ENCODE assay signal across 20 cellular contexts in genomic region chr11:45926536-45927331, GRCh38. TPM values are rescaled to one million over a fixed set of nuclear protein-coding genes. Genes with fewer than 3 reads are reported as not detected.
DNase-seq lines count a peak whose midpoint lies in the region; ATAC-seq and TF ChIP-seq lines count a peak whose summit lies in the region.
"Had no signal": no experiment of that assay in that cellular context is flagged by ENCODE, and none has a peak within 500 bp of the region (broad histone marks: within the 10 kb centered on the region; RNA-seq: fewer than 3 reads in every experiment).

No MANE protein-coding gene starts in this region.

- ATAC-seq in T-cell (replicated peaks in 1 of 4) (no peak), naive B cell (ENCODE audit: low read depth in 2 of 2) (no peak), HG02938 (IDR thresholded peaks at IDR 0.05; ENCODE audit: unreplicated experiment) (no peak), GM18873 (IDR thresholded peaks at IDR 0.05; ENCODE audit: low FRiP score, unreplicated experiment) (no peak)
- ATAC-seq: gastrocnemius medialis, left colon had no signal

- no peak overlapping the region for H3K9ac ChIP-seq in BLaER1 treated with 17β-estradiol and CSF1 and Interleukin-3, amounts not matched to agents 10 nM and 100 nM
- no peak overlapping the region for H3K9ac ChIP-seq in neural progenitor cell

- peaks cover 21 to 37% (median 27%) of the 10 kb centered on the region in 11 experiments for H3K27me3 ChIP-seq in BLaER1 treated with 17β-estradiol and CSF1 and Interleukin-3, amounts not matched to agents 10 nM and 100 nM
- H3K27me3 ChIP-seq in neural progenitor cell, result peaks cover 10% of the 10 kb centered on the region
- H3K27me3 ChIP-seq: thyroid gland had no signal

- CTCF ChIA-PET in T-cell (lab: Charles Lee), result interaction anchor here in 1 of 2 donors (1.1 kb wide), 1 partner anchor 74 kb away, joined by 5 read pairs; no protein-coding TSS in a partner anchor

- peaks cover 3% of the 10 kb centered on the region for H3K36me3 Mint-ChIP-seq in T-cell
- H3K36me3 Mint-ChIP-seq in naive B cell, result peaks cover 12 to 17% of the 10 kb centered on the region in 2 donors
- H3K36me3 Mint-ChIP-seq in neural progenitor cell, result peaks cover 2% of the 10 kb centered on the region

- H3K4me3 Mint-ChIP-seq in T-cell (no peak overlapping the region), naive B cell (peak overlapping the region in 7 of 8 donors; percentile 12 to 100 (median 98)), neural progenitor cell (no peak overlapping the region)

- H3K4me1 Mint-ChIP-seq in T-cell (peaks cover 41 to 55% (median 45%) of the 10 kb centered on the region in 3 donors), naive B cell (peaks cover 53 to 74% (median 69%) of the 10 kb centered on the region in 3 donors), neural progenitor cell (peaks cover 10% of the 10 kb centered on the region)

- POLR2A ChIA-PET in T-cell (lab: Charles Lee), result no interaction called here

- peaks cover 5% of the 10 kb centered on the region for H3K79me2 ChIP-seq in neural progenitor cell (ENCODE audit: low read depth)

- H4K20me1 ChIP-seq in BLaER1 treated with 17β-estradiol and CSF1 and Interleukin-3, amounts not matched to agents 10 nM and 100 nM, result peaks cover 0 to 42% (median 12%) of the 10 kb centered on the region in 11 experiments; a peak in 17 of 22 replicates
- H4K20me1 ChIP-seq in neural progenitor cell (ENCODE audit: low read depth), result peaks cover 15% of the 10 kb centered on the region

- H2AFZ ChIP-seq in neural progenitor cell (replicated peaks), result no peak overlapping the region

- peaks cover 50 to 99% (median 90%) of the 10 kb centered on the region in 10 experiments for H3K4me1 ChIP-seq in BLaER1 treated with 17β-estradiol and CSF1 and Interleukin-3, amounts not matched to agents 10 nM and 100 nM
- peaks cover 3% of the 10 kb centered on the region for H3K4me1 ChIP-seq in neural progenitor cell

- no peak overlapping the region for H3K4me3 ChIP-seq in BLaER1 treated with 17β-estradiol and CSF1 and Interleukin-3, amounts not matched to agents 10 nM and 100 nM
- no peak overlapping the region for H3K4me3 ChIP-seq in neural progenitor cell
- H3K4me3 ChIP-seq: gastrocnemius medialis, thyroid gland had no signal

- peaks cover 0 to 8% of the 10 kb centered on the region in 2 donors for H3K27me3 Mint-ChIP-seq in T-cell
- H3K27me3 Mint-ChIP-seq in naive B cell, result no peaks in the 10 kb centered on the region
- peaks cover 27% of the 10 kb centered on the region for H3K27me3 Mint-ChIP-seq in neural progenitor cell (ENCODE audit: insufficient read depth, low read depth)

- no peak for TF ChIP-seq CTCF in neural progenitor cell (IDR thresholded peaks at IDR 0.05)

- H3K27ac Mint-ChIP-seq in T-cell (peak overlapping the region; percentile 53 to 74), naive B cell (peak overlapping the region in 5 of 6 donors; percentile 60 to 96 (median 93)), neural progenitor cell (no peak overlapping the region)

- H3F3A ChIP-seq in neural progenitor cell (ENCODE audit: low read depth), result peaks cover 15% of the 10 kb centered on the region

- no peaks in the 10 kb centered on the region for H3K9me3 ChIP-seq in BLaER1 treated with 17β-estradiol and CSF1 and Interleukin-3, amounts not matched to agents 10 nM and 100 nM (replicated peaks in 1 of 11)
- no peaks in the 10 kb centered on the region for H3K9me3 ChIP-seq in neural progenitor cell (ENCODE audit: low read depth)
- H3K9me3 ChIP-seq: gastrocnemius medialis, thyroid gland had no signal

- no peaks in the 10 kb centered on the region for H3K9me3 Mint-ChIP-seq in T-cell
- no peaks in the 10 kb centered on the region for H3K9me3 Mint-ChIP-seq in naive B cell
- H3K9me3 Mint-ChIP-seq in neural progenitor cell, result no peaks in the 10 kb centered on the region

- peaks cover 0 to 9% (median 0%) of the 10 kb centered on the region in 11 experiments; a peak in 4 of 22 replicates for H3K36me3 ChIP-seq in BLaER1 treated with 17β-estradiol and CSF1 and Interleukin-3, amounts not matched to agents 10 nM and 100 nM
- no peaks in the 10 kb centered on the region for H3K36me3 ChIP-seq in neural progenitor cell
- H3K36me3 ChIP-seq: gastrocnemius medialis, thyroid gland had no signal

- H3K27ac ChIP-seq in BLaER1 treated with 17β-estradiol and CSF1 and Interleukin-3, amounts not matched to agents 10 nM and 100 nM, result no peak overlapping the region
- H3K27ac ChIP-seq in neural progenitor cell, result no peak overlapping the region
- H3K27ac ChIP-seq: gastrocnemius medialis, thyroid gland had no signal

- DNase-seq in 8988T (peak; percentile 38), T-cell (peak in 2 of 34 experiments; percentile 5 to 21), naive B cell (no peak), neural progenitor cell (ENCODE audit: low spot score) (no peak), NCI-H2196 (lab: John Stamatoyannopoulos, UW; ENCODE audit: unreplicated experiment) (no peak)
- DNase-seq: activated gamma-delta T cell treated with Interleukin-2 at 50 U/mL for 16 hours; anterior cingulate cortex; central memory CD4-positive, alpha-beta T cell; DMS 273 treated with DMSO at 0.1 percent for 48 hours; gastrocnemius medialis; GDM1; HCEC 1CT; NCI-H1694; OCI-M1; stimulated activated CD4-positive, alpha-beta T cell treated with anti-CD3 and anti-CD28 coated beads, Interleukin-15, amount 100 ng/mL, for 24 hours; thyroid gland had no signal

- peak overlapping the region in 9 of 11 experiments; percentile 6 to 99 (median 93); a peak in 15 of 22 replicates for H3K4me2 ChIP-seq in BLaER1 treated with 17β-estradiol and CSF1 and Interleukin-3, amounts not matched to agents 10 nM and 100 nM
- no peak overlapping the region for H3K4me2 ChIP-seq in neural progenitor cell

RNA-seq across cellular contexts. Expression of gene LARGE2, which starts 4.3 kb away (rescaled TPM):
- total RNA-seq in T-cell (1 to 10 TPM; 2.5 to 9.6 (median 5.1) TPM), neural progenitor cell (ENCODE audit: low replicate concordance) (5.0 and 13.4 TPM in 2 replicates)
- 10 to 100 TPM; 30.6 to 84.4 (median 37.4) TPM for polyA plus RNA-seq in naive B cell (ENCODE audit: low read depth in 6 of 6)
- total RNA-seq: gastrocnemius medialis had no signal

RNA-seq across cellular contexts. Expression of gene PEX16, which starts 9.1 kb away (rescaled TPM):
- 10 to 100 TPM; 49.4 to 87.5 (median 65.2) TPM for total RNA-seq in T-cell
- 10 to 100 TPM; 47.4 to 64.4 (median 60.4) TPM for polyA plus RNA-seq in naive B cell (ENCODE audit: low read depth in 6 of 6)
- 11.6 and 26.5 TPM in 2 replicates for total RNA-seq in neural progenitor cell (ENCODE audit: low replicate concordance)

RNA-seq across cellular contexts. Expression of gene FREY1, which starts 19.7 kb away (rescaled TPM):
- total RNA-seq in T-cell, result 1 to 10 TPM; 2.5 to 6.8 (median 4.6) TPM
- not detected for polyA plus RNA-seq in naive B cell (ENCODE audit: low read depth in 6 of 6)
- total RNA-seq in neural progenitor cell (ENCODE audit: low replicate concordance), result 0.99 TPM in 1 of 2 replicates, not detected in the other
- total RNA-seq: gastrocnemius medialis had no signal

RNA-seq across cellular contexts. Expression of gene MAPK8IP1, which starts 41.3 kb away (rescaled TPM):
- 1 to 10 TPM in 4 of 5 donors, under 1 TPM in 1; 0.90 to 9.9 (median 1.8) TPM for total RNA-seq in T-cell
- under 1 TPM in 5 of 6 donors, not detected in 1; 0.12 to 0.35 (median 0.20) TPM for polyA plus RNA-seq in naive B cell (ENCODE audit: low read depth in 6 of 6)
- 3.7 and 11.0 TPM in 2 replicates for total RNA-seq in neural progenitor cell (ENCODE audit: low replicate concordance)

Comparison
In these comparisons a context has a peak if more than half of its experiments do, and no peak if none do; other contexts are left out.
1. H3K4me3 Mint-ChIP-seq: peak in naive B cell (7 of 8); none in T-cell (0 of 3) and neural progenitor cell (single experiment).